Comparison of ENCODE assay signal across 8 cellular contexts in genomic region chr19:2478324-2478755, GRCh38. TPM values are rescaled to one million over a fixed set of nuclear protein-coding genes. Genes with fewer than 3 reads are reported as not detected.
DNase-seq lines count a peak whose midpoint lies in the region; ATAC-seq, FAIRE-seq and TF ChIP-seq lines count a peak whose summit lies in the region.

No MANE protein-coding gene starts in this region.

- H2AFZ ChIP-seq in osteoblast (ENCODE audit: low read length), result no peak overlapping the region

- H3K27ac ChIP-seq in osteoblast (ENCODE audit: low read depth, low read length), result peak overlapping the region; percentile 87

- no peak for TF ChIP-seq CTCF in osteoblast (IDR thresholded peaks at IDR 0.05; ENCODE audit: extremely low read depth, low read depth, low read length)

- FAIRE-seq in GM12892 (lab: Jason Lieb, UNC), result peak; percentile 27

- peaks cover 28% of the 10 kb centered on the region for H3K79me2 ChIP-seq in osteoblast (ENCODE audit: insufficient read depth, low read length)

- peak overlapping the region; percentile 100 for H3K4me3 ChIP-seq in osteoblast (ENCODE audit: insufficient read depth, low read length)

- peaks cover 29% of the 10 kb centered on the region for H4K20me1 ChIP-seq in osteoblast (ENCODE audit: insufficient read depth, low read length)

- TF ChIP-seq POLR2A in GM12892 (IDR thresholded peaks at IDR 0.05; ENCODE audit: low read depth, low read length), result peak; percentile 75; the same call in 1 of the 2 replicates

- H3K36me3 ChIP-seq in osteoblast (ENCODE audit: insufficient read depth, low read length), result peaks cover 16% of the 10 kb centered on the region

- H3K4me2 ChIP-seq in osteoblast (ENCODE audit: insufficient read depth, low read length), result peak overlapping the region; percentile 96

- H3K9me3 ChIP-seq in osteoblast (ENCODE audit: low read depth, low read length), result peaks cover 3% of the 10 kb centered on the region

- ATAC-seq in GM19328 (IDR thresholded peaks at IDR 0.05; ENCODE audit: unreplicated experiment) (no peak), HG02678 (IDR thresholded peaks at IDR 0.05; ENCODE audit: unreplicated experiment) (no peak), HG02973 (IDR thresholded peaks at IDR 0.05; ENCODE audit: unreplicated experiment) (no peak)

- no peaks in the 10 kb centered on the region for H3K27me3 ChIP-seq in osteoblast (ENCODE audit: insufficient read depth, low read length)

- DNase-seq in GM12892 (ENCODE audit: insufficient read length), result no peak
- DNase-seq in NOMO-1 treated with DMSO at 0.1 percent for 48 hours (lab: John Stamatoyannopoulos, UW; ENCODE audit: unreplicated experiment), result peak; percentile 97
- peak; percentile 19 for DNase-seq in activated gamma-delta T cell treated with anti-CD3 and anti-CD28 coated beads, Interleukin-2, amount 50 U/mL, for 16 hours (ENCODE audit: low read depth)
- peak; percentile 41 for DNase-seq in globus pallidus (ENCODE audit: low spot score)
- DNase-seq in osteoblast (ENCODE audit: insufficient read length, low spot score, missing footprints), result peak; percentile 89

- peaks cover 20% of the 10 kb centered on the region for H3K4me1 ChIP-seq in osteoblast (ENCODE audit: insufficient read depth, low read length)

RNA-seq across cellular contexts. Expression of gene GADD45B, which starts 2.4 kb away (rescaled TPM):
- polyA plus RNA-seq in GM12892 (2012; ENCODE audit: missing spikeins), result 68.1 TPM
- 41.8 and 46.3 TPM in 2 replicates for total RNA-seq in osteoblast

RNA-seq across cellular contexts. Expression of gene LMNB2, which starts 21.6 kb away (rescaled TPM):
- 30.5 TPM for polyA plus RNA-seq in GM12892 (2012; ENCODE audit: missing spikeins)
- total RNA-seq in osteoblast, result 24.2 and 24.6 TPM in 2 replicates

RNA-seq across cellular contexts. Expression of gene TIMM13, which starts 51.0 kb away (rescaled TPM):
- 16.9 TPM for polyA plus RNA-seq in GM12892 (2012; ENCODE audit: missing spikeins)
- total RNA-seq in osteoblast, result 27.7 and 27.9 TPM in 2 replicates
